1 cellular context compared by ENCODE assay signal in the genomic region with DNA sequence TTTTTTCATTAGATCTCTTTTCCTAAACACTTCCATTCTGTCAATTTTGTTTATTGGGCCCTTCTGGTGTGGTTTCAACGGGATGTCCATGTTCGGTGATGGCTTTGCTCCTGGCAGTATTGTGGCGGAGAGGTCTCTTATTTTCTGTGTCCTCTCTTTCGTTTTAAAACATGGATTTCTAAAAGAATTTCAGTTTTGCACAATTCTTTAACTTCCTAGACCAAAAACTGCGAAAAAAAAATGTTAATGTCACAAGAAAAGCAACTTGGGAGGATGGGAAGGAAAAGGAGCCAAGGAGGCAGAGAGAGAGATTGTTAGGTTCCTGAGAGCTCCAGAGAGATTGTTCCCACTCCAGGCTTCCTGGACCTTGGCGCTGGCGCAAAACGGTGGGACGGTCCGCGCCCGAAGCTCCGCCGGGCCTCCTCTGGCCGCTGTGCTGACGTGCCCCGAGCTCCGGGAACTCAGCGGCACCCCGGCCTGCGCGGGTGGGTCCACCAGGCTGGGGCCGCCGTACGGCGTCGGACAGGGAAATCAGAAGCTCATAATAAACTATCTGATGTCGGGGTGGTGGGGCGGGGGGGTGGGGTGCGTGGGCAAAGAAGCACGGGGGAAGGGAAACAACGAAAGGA.
TF ChIP-seq lines count a peak whose summit lies in the region.

No MANE protein-coding gene starts in this region.

TF ChIP-seq in H1, 55 proteins besides CTCF, POLR2A, EP300 and RAD21 (continued from another document):
- TF ChIP-seq TAF7 (optimal IDR thresholded peaks at IDR 0.05; ENCODE audit: borderline replicate concordance, low read depth, low read length) (no peak), ZNF274 (IDR thresholded peaks at IDR 0.05; ENCODE audit: borderline replicate concordance, extremely low read depth, low read length) (no peak), FOSL1 (IDR thresholded peaks at IDR 0.05; ENCODE audit: insufficient read depth, low read depth, low read length) (no peak), TAF1 (IDR thresholded peaks at IDR 0.05; ENCODE audit: low read depth, low read length) (no peak), YY1 (IDR thresholded peaks at IDR 0.05; ENCODE audit: low read depth, low read length) (no peak)
